ENCODE assay signal across 33 cellular contexts in genomic region chr7:148344406-148344805, GRCh38.
"Had no signal": no experiment of that assay in that cellular context is flagged by ENCODE, and none has a peak within 500 bp of the region (broad histone marks: within the 10 kb centered on the region; RNA-seq: fewer than 3 reads in every experiment).

No MANE protein-coding gene starts in this region.

- H3K36me3 ChIP-seq: Peyer's patch had no signal

- H3K9me3 ChIP-seq: Peyer's patch had no signal

- H3K27me3 ChIP-seq: Peyer's patch had no signal

- H3K27ac ChIP-seq: Peyer's patch, WERI-Rb-1 had no signal

- DNase-seq: activated CD4-positive, alpha-beta memory T cell treated with anti-CD3 and anti-CD28 coated beads, Interleukin-2, amount 10 ng/mL, durations not matched to agents 7 days and 5 days; activated CD4-positive, alpha-beta T cell treated with anti-CD3 and anti-CD28 coated beads for 1 hour; activated CD4-positive, alpha-beta T cell treated with anti-CD3 and anti-CD28 coated beads for 48 hours; activated CD4-positive, CD25-positive, alpha-beta regulatory T cell; activated CD8-positive, alpha-beta memory T cell treated with anti-CD3 and anti-CD28 coated beads for 24 hours; activated CD8-positive, alpha-beta memory T cell treated with anti-CD3 and anti-CD28 coated beads, Interleukin-2, amount 10 ng/mL, durations not matched to agents 7 days and 5 days; activated effector memory CD4-positive, alpha-beta T cell treated with anti-CD3 and anti-CD28 coated beads, Interleukin-2, amount 50 U/mL, for 16 hours; activated naive CD4-positive, alpha-beta T cell; activated naive CD4-positive, alpha-beta T cell treated with anti-CD3 and anti-CD28 coated beads, Interleukin-2, amount 50 U/mL, for 16 hours; activated naive CD8-positive, alpha-beta T cell treated with anti-CD3 and anti-CD28 coated beads for 36 hours; activated T-cell treated with anti-CD3 and anti-CD28 coated beads, Interleukin-2, amount 50 U/mL, for 1 hour; activated T-cell treated with anti-CD3 and anti-CD28 coated beads, Interleukin-2, amount 50 U/mL, for 72 hours; amniotic stem cell; aorta; IMR-90; NCI-H1048; NCI-H1105 treated with DMSO at 0.1 percent for 48 hours; NCI-H1436; NCI-H1694; NCI-H1930; NCI-H2081 treated with DMSO at 0.1 percent for 48 hours; NCI-H226; NCI-H446 treated with DMSO at 0.1 percent for 48 hours; NCI-H524; NCI-H69; NK-92 treated with Interleukin-12 subunit alpha and Interleukin-12 subunit beta, amount 100 ng/mL, for 24 hours; PC-3; Peyer's patch; RPMI8226; SHP77 treated with DMSO at 0.1 percent for 48 hours; T1000; WERI-Rb-1 had no signal

- H3K4me3 ChIP-seq: K562, Peyer's patch had no signal
